Comparison of ENCODE assay signal across 25 cellular contexts in the genomic region with DNA sequence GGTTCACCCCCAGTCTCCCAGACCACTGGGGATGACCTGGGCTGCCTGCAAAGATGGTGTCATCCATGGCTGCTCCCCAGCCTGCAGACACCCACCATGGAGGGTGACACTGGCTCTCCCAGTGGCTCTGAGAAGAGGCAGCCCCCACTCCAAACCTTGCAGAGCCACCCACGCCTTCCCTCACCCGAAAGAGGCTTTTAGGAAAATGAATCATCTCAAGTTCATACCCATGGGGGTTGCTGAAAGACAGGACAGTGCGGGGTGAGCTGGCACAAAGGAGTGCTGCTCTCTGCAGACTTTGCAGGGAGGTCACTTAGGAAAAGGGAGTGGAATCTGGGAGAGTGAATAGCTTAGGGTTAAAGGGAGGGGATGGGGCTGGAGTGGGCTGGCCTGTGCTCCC. TPM values are rescaled to one million over a fixed set of nuclear protein-coding genes. Genes with fewer than 3 reads are reported as not detected.
DNase-seq lines count a peak whose midpoint lies in the region; ATAC-seq lines count a peak whose summit lies in the region.
"Had no signal": no experiment of that assay in that cellular context is flagged by ENCODE, and none has a peak within 500 bp of the region (broad histone marks: within the 10 kb centered on the region; RNA-seq: fewer than 3 reads in every experiment).

No MANE protein-coding gene starts in this region.

- no peaks in the 10 kb centered on the region for H3K4me1 ChIP-seq in adipocyte (ENCODE audit: control insufficient read depth, insufficient read depth, low read length)
- H3K4me1 ChIP-seq: BE2C, right lobe of liver, stomach, tibial artery had no signal

- intact Hi-C loops in activated CD4-positive, alpha-beta memory T cell treated with anti-CD3 and anti-CD28 coated beads for 36 hours (cut with micrococcal nuclease): no loop called here

- POLR2A ChIA-PET in activated CD4-positive, alpha-beta memory T cell treated with anti-CD3 and anti-CD28 coated beads for 36 hours (lab: Charles Lee): no interaction called here
- POLR2A ChIA-PET in activated CD4-positive, alpha-beta memory T cell treated with anti-CD3 and anti-CD28 coated beads, Interleukin-2, amount 10 ng/mL, durations not matched to agents 7 days and 5 days (lab: Charles Lee): no interaction called here

- H3K9me3 Mint-ChIP-seq in activated CD4-positive, alpha-beta memory T cell treated with anti-CD3 and anti-CD28 coated beads for 36 hours: no peaks in the 10 kb centered on the region
- no peaks in the 10 kb centered on the region for H3K9me3 Mint-ChIP-seq in activated CD4-positive, alpha-beta memory T cell treated with anti-CD3 and anti-CD28 coated beads, Interleukin-2, amount 10 ng/mL, durations not matched to agents 7 days and 5 days
- no peaks in the 10 kb centered on the region for H3K9me3 Mint-ChIP-seq in activated CD8-positive, alpha-beta memory T cell treated with anti-CD3 and anti-CD28 coated beads, Interleukin-2, amount 10 ng/mL, durations not matched to agents 7 days and 5 days (ENCODE audit: low read depth)
- H3K9me3 Mint-ChIP-seq: brain, neural crest cell had no signal

- no peaks in the 10 kb centered on the region for H3K27me3 ChIP-seq in adipocyte (replicated peaks; ENCODE audit: control insufficient read depth, insufficient read depth, low read length)
- H3K27me3 ChIP-seq: BE2C, right lobe of liver, stomach, tibial artery had no signal

- no peak for ATAC-seq in GM18873 (IDR thresholded peaks at IDR 0.05; ENCODE audit: low FRiP score, unreplicated experiment)
- ATAC-seq in activated CD8-positive, alpha-beta memory T cell treated with anti-CD3 and anti-CD28 coated beads, Interleukin-2, amount 10 ng/mL, durations not matched to agents 7 days and 5 days: no peak
- ATAC-seq: right lobe of liver had no signal

- no peak overlapping the region for H3K9ac ChIP-seq in adipocyte (ENCODE audit: low read length)

- peaks cover 3% of the 10 kb centered on the region for H3K4me1 Mint-ChIP-seq in activated CD4-positive, alpha-beta memory T cell treated with anti-CD3 and anti-CD28 coated beads for 36 hours (ENCODE audit: low read depth)
- H3K4me1 Mint-ChIP-seq in activated CD4-positive, alpha-beta memory T cell treated with anti-CD3 and anti-CD28 coated beads, Interleukin-2, amount 10 ng/mL, durations not matched to agents 7 days and 5 days: no peaks in the 10 kb centered on the region
- H3K4me1 Mint-ChIP-seq in activated CD8-positive, alpha-beta memory T cell treated with anti-CD3 and anti-CD28 coated beads, Interleukin-2, amount 10 ng/mL, durations not matched to agents 7 days and 5 days: no peaks in the 10 kb centered on the region
- H3K4me1 Mint-ChIP-seq: brain, neural crest cell had no signal

- CTCF ChIA-PET in activated CD4-positive, alpha-beta memory T cell treated with anti-CD3 and anti-CD28 coated beads for 36 hours (lab: Charles Lee): no interaction called here
- CTCF ChIA-PET in activated CD4-positive, alpha-beta memory T cell treated with anti-CD3 and anti-CD28 coated beads, Interleukin-2, amount 10 ng/mL, durations not matched to agents 7 days and 5 days (lab: Charles Lee): interaction anchor here (0.5 kb wide), 1 partner anchor 223 kb away, joined by 3 read pairs; no protein-coding TSS in a partner anchor
- CTCF ChIA-PET in activated CD8-positive, alpha-beta memory T cell treated with anti-CD3 and anti-CD28 coated beads, Interleukin-2, amount 10 ng/mL, durations not matched to agents 7 days and 5 days (lab: Charles Lee): interaction anchor here (2.3 kb wide), 1 partner anchor 10 kb away, joined by 7 read pairs; no protein-coding TSS in a partner anchor

- no peaks in the 10 kb centered on the region for H3K9me3 ChIP-seq in adipocyte (ENCODE audit: control insufficient read depth, low read length)
- H3K9me3 ChIP-seq: BE2C, right lobe of liver, stomach, tibial artery had no signal

- no peak overlapping the region for H3K4me3 Mint-ChIP-seq in activated CD4-positive, alpha-beta memory T cell treated with anti-CD3 and anti-CD28 coated beads for 36 hours
- H3K4me3 Mint-ChIP-seq in activated CD4-positive, alpha-beta memory T cell treated with anti-CD3 and anti-CD28 coated beads, Interleukin-2, amount 10 ng/mL, durations not matched to agents 7 days and 5 days: no peak overlapping the region
- H3K4me3 Mint-ChIP-seq in activated CD8-positive, alpha-beta memory T cell treated with anti-CD3 and anti-CD28 coated beads, Interleukin-2, amount 10 ng/mL, durations not matched to agents 7 days and 5 days: no peak overlapping the region
- H3K4me3 Mint-ChIP-seq: brain, neural crest cell had no signal

- H3K36me3 ChIP-seq in adipocyte (ENCODE audit: control insufficient read depth, insufficient read depth, low read length, severe bottlenecking): no peaks in the 10 kb centered on the region
- H3K36me3 ChIP-seq: BE2C, right lobe of liver, stomach, tibial artery had no signal

- peaks cover 3% of the 10 kb centered on the region for H3K27me3 Mint-ChIP-seq in activated CD4-positive, alpha-beta memory T cell treated with anti-CD3 and anti-CD28 coated beads for 36 hours
- H3K27me3 Mint-ChIP-seq in activated CD4-positive, alpha-beta memory T cell treated with anti-CD3 and anti-CD28 coated beads, Interleukin-2, amount 10 ng/mL, durations not matched to agents 7 days and 5 days: peaks cover 14% of the 10 kb centered on the region
- H3K27me3 Mint-ChIP-seq in activated CD8-positive, alpha-beta memory T cell treated with anti-CD3 and anti-CD28 coated beads, Interleukin-2, amount 10 ng/mL, durations not matched to agents 7 days and 5 days: peaks cover 14% of the 10 kb centered on the region

- DNase-seq in activated CD4-positive, alpha-beta memory T cell treated with anti-CD3 and anti-CD28 coated beads for 36 hours: peak; percentile 25
- DNase-seq in activated CD4-positive, alpha-beta memory T cell treated with anti-CD3 and anti-CD28 coated beads, Interleukin-2, amount 10 ng/mL, durations not matched to agents 7 days and 5 days: no peak
- DNase-seq in GM03348 (ENCODE audit: low spot score): peak; percentile 31
- DNase-seq in adipocyte (ENCODE audit: low read depth): peak; percentile 11
- peak; percentile 33 for DNase-seq in stimulated activated CD8-positive, alpha-beta memory T cell treated with anti-CD3 and anti-CD28 coated beads, Interleukin-4, amount 100 ng/mL, for 48 hours
- no peak for DNase-seq in NCI-H2081 treated with DMSO at 0.1 percent for 48 hours (lab: John Stamatoyannopoulos, UW)
- no peak for DNase-seq in activated CD8-positive, alpha-beta memory T cell treated with anti-CD3 and anti-CD28 coated beads, Interleukin-2, amount 10 ng/mL, durations not matched to agents 7 days and 5 days
- DNase-seq: activated CD4-positive, alpha-beta T cell treated with anti-CD3 and anti-CD28 coated beads, Interleukin-2, amount 50 U/mL, for 4 hours; activated naive CD4-positive, alpha-beta T cell; activated T-cell treated with anti-CD3 and anti-CD28 coated beads for 4 hours; BE2C; GDM1; MV-4-11; NCI-H1694 treated with DMSO at 0.1 percent for 48 hours; NCI-H2171; NCI-H510A; posterior cingulate gyrus; right lobe of liver; SHP77 treated with DMSO at 0.1 percent for 48 hours; stomach; T1000; tibial artery had no signal

- no peak overlapping the region for H3K27ac Mint-ChIP-seq in activated CD4-positive, alpha-beta memory T cell treated with anti-CD3 and anti-CD28 coated beads for 36 hours
- no peak overlapping the region for H3K27ac Mint-ChIP-seq in activated CD4-positive, alpha-beta memory T cell treated with anti-CD3 and anti-CD28 coated beads, Interleukin-2, amount 10 ng/mL, durations not matched to agents 7 days and 5 days
- no peak overlapping the region for H3K27ac Mint-ChIP-seq in activated CD8-positive, alpha-beta memory T cell treated with anti-CD3 and anti-CD28 coated beads, Interleukin-2, amount 10 ng/mL, durations not matched to agents 7 days and 5 days
- H3K27ac Mint-ChIP-seq: brain had no signal

- no peak overlapping the region for H3K4me3 ChIP-seq in adipocyte (ENCODE audit: low read length)
- H3K4me3 ChIP-seq: right lobe of liver, stomach, tibial artery had no signal

- H3K36me3 Mint-ChIP-seq in activated CD4-positive, alpha-beta memory T cell treated with anti-CD3 and anti-CD28 coated beads for 36 hours: no peaks in the 10 kb centered on the region
- H3K36me3 Mint-ChIP-seq in activated CD4-positive, alpha-beta memory T cell treated with anti-CD3 and anti-CD28 coated beads, Interleukin-2, amount 10 ng/mL, durations not matched to agents 7 days and 5 days (ENCODE audit: low read depth): no peaks in the 10 kb centered on the region
- no peaks in the 10 kb centered on the region for H3K36me3 Mint-ChIP-seq in activated CD8-positive, alpha-beta memory T cell treated with anti-CD3 and anti-CD28 coated beads, Interleukin-2, amount 10 ng/mL, durations not matched to agents 7 days and 5 days
- H3K36me3 Mint-ChIP-seq: brain had no signal

RNA-seq across cellular contexts. Expression of gene MPHOSPH10, which starts 36.4 kb away (rescaled TPM):
- 10 to 100 TPM; 37.1 to 38.5 TPM for total RNA-seq in activated CD4-positive, alpha-beta memory T cell treated with anti-CD3 and anti-CD28 coated beads for 36 hours
- total RNA-seq in activated CD4-positive, alpha-beta memory T cell treated with anti-CD3 and anti-CD28 coated beads, Interleukin-2, amount 10 ng/mL, durations not matched to agents 7 days and 5 days: 10 to 100 TPM; 25.5 to 26.2 TPM
- 10 to 100 TPM; 24.2 to 40.8 TPM for total RNA-seq in activated CD8-positive, alpha-beta memory T cell treated with anti-CD3 and anti-CD28 coated beads, Interleukin-2, amount 10 ng/mL, durations not matched to agents 7 days and 5 days

RNA-seq across cellular contexts. Expression of gene MCEE, which starts 36.8 kb away (rescaled TPM):
- total RNA-seq in activated CD4-positive, alpha-beta memory T cell treated with anti-CD3 and anti-CD28 coated beads for 36 hours: 10 to 100 TPM; 12.0 to 16.1 TPM
- 10 to 100 TPM; 18.1 to 19.1 TPM for total RNA-seq in activated CD4-positive, alpha-beta memory T cell treated with anti-CD3 and anti-CD28 coated beads, Interleukin-2, amount 10 ng/mL, durations not matched to agents 7 days and 5 days
- 10 to 100 TPM; 12.6 to 16.3 TPM for total RNA-seq in activated CD8-positive, alpha-beta memory T cell treated with anti-CD3 and anti-CD28 coated beads, Interleukin-2, amount 10 ng/mL, durations not matched to agents 7 days and 5 days

Comparison
In these comparisons a context has a peak if more than half of its experiments do, and no peak if none do; other contexts are left out.
1. DNase-seq: peak in activated CD4-positive, alpha-beta memory T cell treated with anti-CD3 and anti-CD28 coated beads for 36 hours (single experiment), GM03348 (single experiment), adipocyte (single experiment) and stimulated activated CD8-positive, alpha-beta memory T cell treated with anti-CD3 and anti-CD28 coated beads, Interleukin-4, amount 100 ng/mL, for 48 hours (single experiment); none in activated CD4-positive, alpha-beta memory T cell treated with anti-CD3 and anti-CD28 coated beads, Interleukin-2, amount 10 ng/mL, durations not matched to agents 7 days and 5 days (single experiment), NCI-H2081 treated with DMSO at 0.1 percent for 48 hours (single experiment) and activated CD8-positive, alpha-beta memory T cell treated with anti-CD3 and anti-CD28 coated beads, Interleukin-2, amount 10 ng/mL, durations not matched to agents 7 days and 5 days (single experiment).